10 cellular contexts compared by ENCODE assay signal in genomic region chr12:15757553-15758255, GRCh38. TPM values are rescaled to one million over a fixed set of nuclear protein-coding genes. Genes with fewer than 3 reads are reported as not detected.
DNase-seq lines count a peak whose midpoint lies in the region; ATAC-seq and TF ChIP-seq lines count a peak whose summit lies in the region.
"Had no signal": no experiment of that assay in that cellular context is flagged by ENCODE, and none has a peak within 500 bp of the region (broad histone marks: within the 10 kb centered on the region; RNA-seq: fewer than 3 reads in every experiment).

No MANE protein-coding gene starts in this region.

- H3K79me2 ChIP-seq in neural progenitor cell (ENCODE audit: low read depth): no peaks in the 10 kb centered on the region

- H2AFZ ChIP-seq in neural progenitor cell (replicated peaks): no peak overlapping the region

- peaks cover 14% of the 10 kb centered on the region for H3K36me3 Mint-ChIP-seq in neural progenitor cell
- H3K36me3 Mint-ChIP-seq: activated naive CD4-positive, alpha-beta T cell treated with anti-CD3 and anti-CD28 coated beads, Interleukin-2, amount 50 U/mL, for 24 hours had no signal

- H3K4me1 ChIP-seq in neural progenitor cell (no peaks in the 10 kb centered on the region), SJCRH30 (no peaks in the 10 kb centered on the region)

- H3K27ac ChIP-seq in neural progenitor cell (no peak overlapping the region), SJCRH30 (no peak overlapping the region)
- H3K27ac ChIP-seq: SK-N-MC had no signal

- H3K36me3 ChIP-seq in neural progenitor cell (no peaks in the 10 kb centered on the region), SJCRH30 (no peaks in the 10 kb centered on the region)

- H4K20me1 ChIP-seq in neural progenitor cell (ENCODE audit: low read depth): no peaks in the 10 kb centered on the region

- H3K4me3 Mint-ChIP-seq in neural progenitor cell: no peak overlapping the region
- H3K4me3 Mint-ChIP-seq: activated naive CD4-positive, alpha-beta T cell treated with anti-CD3 and anti-CD28 coated beads, Interleukin-2, amount 50 U/mL, for 24 hours had no signal

- peaks cover 9% of the 10 kb centered on the region for H3K4me1 Mint-ChIP-seq in neural progenitor cell

- peak; percentile 78 for DNase-seq in GM04504 (ENCODE audit: low read depth)
- peak; percentile 89 for DNase-seq in NB4 (ENCODE audit: low read depth)
- peak; percentile 91 for DNase-seq in choroid plexus epithelial cell (ENCODE audit: low read depth)
- no peak for DNase-seq in neural progenitor cell (ENCODE audit: low spot score)
- no peak for DNase-seq in SJCRH30

- TF ChIP-seq CTCF in NB4 (IDR thresholded peaks at IDR 0.05; ENCODE audit: low read depth, low read length): no peak
- no peak for TF ChIP-seq CTCF in choroid plexus epithelial cell (conservative IDR thresholded peaks at IDR 0.05; ENCODE audit: low read depth, low read length)
- no peak for TF ChIP-seq CTCF in neural progenitor cell (IDR thresholded peaks at IDR 0.05)

- no peaks in the 10 kb centered on the region for H3F3A ChIP-seq in neural progenitor cell (ENCODE audit: low read depth)

- no peak overlapping the region for H3K9ac ChIP-seq in neural progenitor cell

- peaks cover 40% of the 10 kb centered on the region for H3K9me3 Mint-ChIP-seq in neural progenitor cell
- H3K9me3 Mint-ChIP-seq: activated naive CD4-positive, alpha-beta T cell treated with anti-CD3 and anti-CD28 coated beads, Interleukin-2, amount 50 U/mL, for 24 hours had no signal

- H3K27ac Mint-ChIP-seq in neural progenitor cell: peak overlapping the region; percentile 46
- H3K27ac Mint-ChIP-seq: activated naive CD4-positive, alpha-beta T cell treated with anti-CD3 and anti-CD28 coated beads, Interleukin-2, amount 50 U/mL, for 24 hours had no signal

- no peaks in the 10 kb centered on the region for H3K27me3 ChIP-seq in neural progenitor cell
- no peaks in the 10 kb centered on the region for H3K27me3 ChIP-seq in SJCRH30

- H3K4me3 ChIP-seq in NB4 (ENCODE audit: low read depth, low read length) (no peak overlapping the region), choroid plexus epithelial cell (ENCODE audit: low read depth, low read length) (no peak overlapping the region), neural progenitor cell (no peak overlapping the region), SJCRH30 (no peak overlapping the region)
- H3K4me3 ChIP-seq: SK-N-MC had no signal

- peaks cover 5% of the 10 kb centered on the region for H3K27me3 Mint-ChIP-seq in neural progenitor cell (ENCODE audit: insufficient read depth, low read depth)

- ATAC-seq in GM18867 (IDR thresholded peaks at IDR 0.05; ENCODE audit: unreplicated experiment) (no peak), HG02759 (IDR thresholded peaks at IDR 0.05; ENCODE audit: unreplicated experiment) (no peak), GM21390 (IDR thresholded peaks at IDR 0.05; ENCODE audit: unreplicated experiment) (no peak)

- no peak overlapping the region for H3K4me2 ChIP-seq in neural progenitor cell

- H3K9me3 ChIP-seq in neural progenitor cell (ENCODE audit: low read depth) (no peaks in the 10 kb centered on the region), SJCRH30 (replicated peaks) (no peaks in the 10 kb centered on the region; the same call in 1 of the 2 replicates)

- TF ChIP-seq POLR2A in NB4 (IDR thresholded peaks at IDR 0.05; ENCODE audit: extremely low read depth, insufficient read length): no peak

RNA-seq across cellular contexts. Expression of gene EPS8, which starts 31.5 kb away (rescaled TPM):
- total RNA-seq in neural progenitor cell (ENCODE audit: low replicate concordance): 9.8 and 17.0 TPM in 2 replicates
- 23.3 and 27.1 TPM in 2 replicates for total RNA-seq in SJCRH30 (2014; rRNA removed; shearing (Covaris generic))

Comparison
In these comparisons a context has a peak if more than half of its experiments do, and no peak if none do; other contexts are left out.
1. DNase-seq: peak in GM04504 (single experiment), NB4 (single experiment) and choroid plexus epithelial cell (single experiment); none in neural progenitor cell (single experiment) and SJCRH30 (0 of 2).